In the genomic region with DNA sequence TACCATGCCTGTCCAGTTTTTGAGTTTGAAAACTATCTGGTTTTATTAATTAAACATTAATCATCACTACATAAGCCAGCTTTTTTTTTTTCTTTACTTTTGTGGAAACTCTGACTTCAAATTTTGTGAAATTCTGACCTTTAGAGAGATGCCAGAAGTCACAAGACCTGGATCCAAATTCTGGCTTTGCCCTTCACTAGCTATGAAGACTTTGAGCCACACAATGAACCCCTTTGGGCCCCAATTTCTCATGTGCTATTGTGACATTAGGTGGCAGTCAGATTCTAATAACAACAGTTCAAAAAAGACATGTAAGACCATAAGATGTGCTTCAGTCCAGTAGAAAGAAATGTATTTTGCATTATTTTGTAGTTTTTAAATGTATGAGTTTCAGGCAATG, we compare ENCODE assay signal across 3 cellular contexts.
TF ChIP-seq lines count a peak whose summit lies in the region.

No MANE protein-coding gene starts in this region.

TF ChIP-seq in liver, 16 proteins besides CTCF, POLR2A, EP300 and RAD21 (continued from another document):
- TF ChIP-seq, protein P1, sequence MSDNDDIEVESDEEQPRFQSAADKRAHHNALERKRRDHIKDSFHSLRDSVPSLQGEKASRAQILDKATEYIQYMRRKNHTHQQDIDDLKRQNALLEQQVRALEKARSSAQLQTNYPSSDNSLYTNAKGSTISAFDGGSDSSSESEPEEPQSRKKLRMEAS (IDR thresholded peaks at IDR 0.05) = no peak
- no peak for TF ChIP-seq FOXA1 (IDR thresholded peaks at IDR 0.05)
- TF ChIP-seq, protein P2, sequence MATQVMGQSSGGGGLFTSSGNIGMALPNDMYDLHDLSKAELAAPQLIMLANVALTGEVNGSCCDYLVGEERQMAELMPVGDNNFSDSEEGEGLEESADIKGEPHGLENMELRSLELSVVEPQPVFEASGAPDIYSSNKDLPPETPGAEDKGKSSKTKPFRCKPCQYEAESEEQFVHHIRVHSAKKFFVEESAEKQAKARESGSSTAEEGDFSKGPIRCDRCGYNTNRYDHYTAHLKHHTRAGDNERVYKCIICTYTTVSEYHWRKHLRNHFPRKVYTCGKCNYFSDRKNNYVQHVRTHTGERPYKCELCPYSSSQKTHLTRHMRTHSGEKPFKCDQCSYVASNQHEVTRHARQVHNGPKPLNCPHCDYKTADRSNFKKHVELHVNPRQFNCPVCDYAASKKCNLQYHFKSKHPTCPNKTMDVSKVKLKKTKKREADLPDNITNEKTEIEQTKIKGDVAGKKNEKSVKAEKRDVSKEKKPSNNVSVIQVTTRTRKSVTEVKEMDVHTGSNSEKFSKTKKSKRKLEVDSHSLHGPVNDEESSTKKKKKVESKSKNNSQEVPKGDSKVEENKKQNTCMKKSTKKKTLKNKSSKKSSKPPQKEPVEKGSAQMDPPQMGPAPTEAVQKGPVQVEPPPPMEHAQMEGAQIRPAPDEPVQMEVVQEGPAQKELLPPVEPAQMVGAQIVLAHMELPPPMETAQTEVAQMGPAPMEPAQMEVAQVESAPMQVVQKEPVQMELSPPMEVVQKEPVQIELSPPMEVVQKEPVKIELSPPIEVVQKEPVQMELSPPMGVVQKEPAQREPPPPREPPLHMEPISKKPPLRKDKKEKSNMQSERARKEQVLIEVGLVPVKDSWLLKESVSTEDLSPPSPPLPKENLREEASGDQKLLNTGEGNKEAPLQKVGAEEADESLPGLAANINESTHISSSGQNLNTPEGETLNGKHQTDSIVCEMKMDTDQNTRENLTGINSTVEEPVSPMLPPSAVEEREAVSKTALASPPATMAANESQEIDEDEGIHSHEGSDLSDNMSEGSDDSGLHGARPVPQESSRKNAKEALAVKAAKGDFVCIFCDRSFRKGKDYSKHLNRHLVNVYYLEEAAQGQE (IDR thresholded peaks at IDR 0.05) = no peak
- TF ChIP-seq HNF4A (conservative IDR thresholded peaks at IDR 0.05) = peak; percentile 19 to 24
- no peak for TF ChIP-seq JUND (IDR thresholded peaks at IDR 0.05)
- no peak for TF ChIP-seq HNF4G (IDR thresholded peaks at IDR 0.05)
- peak in 1 of 2 donors; percentile 20 for TF ChIP-seq RXRA (IDR thresholded peaks at IDR 0.05)
- no peak for TF ChIP-seq EGR1 (IDR thresholded peaks at IDR 0.05; ENCODE audit: low read depth in 2 of 2)
- TF ChIP-seq, protein P3, sequence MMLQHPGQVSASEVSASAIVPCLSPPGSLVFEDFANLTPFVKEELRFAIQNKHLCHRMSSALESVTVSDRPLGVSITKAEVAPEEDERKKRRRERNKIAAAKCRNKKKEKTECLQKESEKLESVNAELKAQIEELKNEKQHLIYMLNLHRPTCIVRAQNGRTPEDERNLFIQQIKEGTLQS (IDR thresholded peaks at IDR 0.05) = no peak
- TF ChIP-seq GABPA (IDR thresholded peaks at IDR 0.05 in 1 of 2, conservative IDR thresholded peaks at IDR 0.05 in 1 of 2) = no peak

TF ChIP-seq in HepG2, 621 proteins besides CTCF, POLR2A, EP300 and RAD21:
- TF ChIP-seq, protein P4, sequence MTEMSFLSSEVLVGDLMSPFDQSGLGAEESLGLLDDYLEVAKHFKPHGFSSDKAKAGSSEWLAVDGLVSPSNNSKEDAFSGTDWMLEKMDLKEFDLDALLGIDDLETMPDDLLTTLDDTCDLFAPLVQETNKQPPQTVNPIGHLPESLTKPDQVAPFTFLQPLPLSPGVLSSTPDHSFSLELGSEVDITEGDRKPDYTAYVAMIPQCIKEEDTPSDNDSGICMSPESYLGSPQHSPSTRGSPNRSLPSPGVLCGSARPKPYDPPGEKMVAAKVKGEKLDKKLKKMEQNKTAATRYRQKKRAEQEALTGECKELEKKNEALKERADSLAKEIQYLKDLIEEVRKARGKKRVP (CRISPR knock-in tag; IDR thresholded peaks at IDR 0.05) = no peak
- no peak for TF ChIP-seq SNRNP70 (IDR thresholded peaks at IDR 0.05; ENCODE audit: low read depth, low read length)
- TF ChIP-seq, protein P5, sequence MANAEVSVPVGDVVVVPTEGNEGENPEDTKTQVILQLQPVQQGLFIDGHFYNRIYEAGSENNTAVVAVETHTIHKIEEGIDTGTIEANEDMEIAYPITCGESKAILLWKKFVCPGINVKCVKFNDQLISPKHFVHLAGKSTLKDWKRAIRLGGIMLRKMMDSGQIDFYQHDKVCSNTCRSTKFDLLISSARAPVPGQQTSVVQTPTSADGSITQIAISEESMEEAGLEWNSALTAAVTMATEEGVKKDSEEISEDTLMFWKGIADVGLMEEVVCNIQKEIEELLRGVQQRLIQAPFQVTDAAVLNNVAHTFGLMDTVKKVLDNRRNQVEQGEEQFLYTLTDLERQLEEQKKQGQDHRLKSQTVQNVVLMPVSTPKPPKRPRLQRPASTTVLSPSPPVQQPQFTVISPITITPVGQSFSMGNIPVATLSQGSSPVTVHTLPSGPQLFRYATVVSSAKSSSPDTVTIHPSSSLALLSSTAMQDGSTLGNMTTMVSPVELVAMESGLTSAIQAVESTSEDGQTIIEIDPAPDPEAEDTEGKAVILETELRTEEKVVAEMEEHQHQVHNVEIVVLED (CRISPR knock-in tag; IDR thresholded peaks at IDR 0.05; ENCODE audit: borderline replicate concordance) = no peak
- TF ChIP-seq, protein P6, sequence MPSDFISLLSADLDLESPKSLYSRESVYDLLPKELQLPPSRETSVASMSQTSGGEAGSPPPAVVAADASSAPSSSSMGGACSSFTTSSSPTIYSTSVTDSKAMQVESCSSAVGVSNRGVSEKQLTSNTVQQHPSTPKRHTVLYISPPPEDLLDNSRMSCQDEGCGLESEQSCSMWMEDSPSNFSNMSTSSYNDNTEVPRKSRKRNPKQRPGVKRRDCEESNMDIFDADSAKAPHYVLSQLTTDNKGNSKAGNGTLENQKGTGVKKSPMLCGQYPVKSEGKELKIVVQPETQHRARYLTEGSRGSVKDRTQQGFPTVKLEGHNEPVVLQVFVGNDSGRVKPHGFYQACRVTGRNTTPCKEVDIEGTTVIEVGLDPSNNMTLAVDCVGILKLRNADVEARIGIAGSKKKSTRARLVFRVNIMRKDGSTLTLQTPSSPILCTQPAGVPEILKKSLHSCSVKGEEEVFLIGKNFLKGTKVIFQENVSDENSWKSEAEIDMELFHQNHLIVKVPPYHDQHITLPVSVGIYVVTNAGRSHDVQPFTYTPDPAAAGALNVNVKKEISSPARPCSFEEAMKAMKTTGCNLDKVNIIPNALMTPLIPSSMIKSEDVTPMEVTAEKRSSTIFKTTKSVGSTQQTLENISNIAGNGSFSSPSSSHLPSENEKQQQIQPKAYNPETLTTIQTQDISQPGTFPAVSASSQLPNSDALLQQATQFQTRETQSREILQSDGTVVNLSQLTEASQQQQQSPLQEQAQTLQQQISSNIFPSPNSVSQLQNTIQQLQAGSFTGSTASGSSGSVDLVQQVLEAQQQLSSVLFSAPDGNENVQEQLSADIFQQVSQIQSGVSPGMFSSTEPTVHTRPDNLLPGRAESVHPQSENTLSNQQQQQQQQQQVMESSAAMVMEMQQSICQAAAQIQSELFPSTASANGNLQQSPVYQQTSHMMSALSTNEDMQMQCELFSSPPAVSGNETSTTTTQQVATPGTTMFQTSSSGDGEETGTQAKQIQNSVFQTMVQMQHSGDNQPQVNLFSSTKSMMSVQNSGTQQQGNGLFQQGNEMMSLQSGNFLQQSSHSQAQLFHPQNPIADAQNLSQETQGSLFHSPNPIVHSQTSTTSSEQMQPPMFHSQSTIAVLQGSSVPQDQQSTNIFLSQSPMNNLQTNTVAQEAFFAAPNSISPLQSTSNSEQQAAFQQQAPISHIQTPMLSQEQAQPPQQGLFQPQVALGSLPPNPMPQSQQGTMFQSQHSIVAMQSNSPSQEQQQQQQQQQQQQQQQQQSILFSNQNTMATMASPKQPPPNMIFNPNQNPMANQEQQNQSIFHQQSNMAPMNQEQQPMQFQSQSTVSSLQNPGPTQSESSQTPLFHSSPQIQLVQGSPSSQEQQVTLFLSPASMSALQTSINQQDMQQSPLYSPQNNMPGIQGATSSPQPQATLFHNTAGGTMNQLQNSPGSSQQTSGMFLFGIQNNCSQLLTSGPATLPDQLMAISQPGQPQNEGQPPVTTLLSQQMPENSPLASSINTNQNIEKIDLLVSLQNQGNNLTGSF (CRISPR knock-in tag; IDR thresholded peaks at IDR 0.05) = no peak
- TF ChIP-seq, protein P7, sequence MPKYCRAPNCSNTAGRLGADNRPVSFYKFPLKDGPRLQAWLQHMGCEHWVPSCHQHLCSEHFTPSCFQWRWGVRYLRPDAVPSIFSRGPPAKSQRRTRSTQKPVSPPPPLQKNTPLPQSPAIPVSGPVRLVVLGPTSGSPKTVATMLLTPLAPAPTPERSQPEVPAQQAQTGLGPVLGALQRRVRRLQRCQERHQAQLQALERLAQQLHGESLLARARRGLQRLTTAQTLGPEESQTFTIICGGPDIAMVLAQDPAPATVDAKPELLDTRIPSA (CRISPR knock-in tag; IDR thresholded peaks at IDR 0.05; ENCODE audit: borderline replicate concordance) = no peak

TF ChIP-seq in GM12878, 131 proteins besides CTCF, POLR2A, EP300 and RAD21 (continued from another document):
- TF ChIP-seq, protein P8, sequence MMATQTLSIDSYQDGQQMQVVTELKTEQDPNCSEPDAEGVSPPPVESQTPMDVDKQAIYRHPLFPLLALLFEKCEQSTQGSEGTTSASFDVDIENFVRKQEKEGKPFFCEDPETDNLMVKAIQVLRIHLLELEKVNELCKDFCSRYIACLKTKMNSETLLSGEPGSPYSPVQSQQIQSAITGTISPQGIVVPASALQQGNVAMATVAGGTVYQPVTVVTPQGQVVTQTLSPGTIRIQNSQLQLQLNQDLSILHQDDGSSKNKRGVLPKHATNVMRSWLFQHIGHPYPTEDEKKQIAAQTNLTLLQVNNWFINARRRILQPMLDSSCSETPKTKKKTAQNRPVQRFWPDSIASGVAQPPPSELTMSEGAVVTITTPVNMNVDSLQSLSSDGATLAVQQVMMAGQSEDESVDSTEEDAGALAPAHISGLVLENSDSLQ (IDR thresholded peaks at IDR 0.05) = no peak
- TF ChIP-seq CEBPB (IDR thresholded peaks at IDR 0.05; ENCODE audit: borderline replicate concordance in 1 of 2, low read depth in 2 of 2, low read length in 2 of 2) (no peak), CREM (IDR thresholded peaks at IDR 0.05; ENCODE audit: low read depth) (no peak), LARP7 (IDR thresholded peaks at IDR 0.05) (no peak), EGR1 (IDR thresholded peaks at IDR 0.05; ENCODE audit: borderline replicate concordance in 1 of 2, low read depth in 2 of 2, low read length in 2 of 2) (no peak), POLR2AphosphoS2 (IDR thresholded peaks at IDR 0.05; ENCODE audit: low read depth, low read length) (no peak)
